Comparison of ENCODE assay signal across 19 cellular contexts in the genomic region with DNA sequence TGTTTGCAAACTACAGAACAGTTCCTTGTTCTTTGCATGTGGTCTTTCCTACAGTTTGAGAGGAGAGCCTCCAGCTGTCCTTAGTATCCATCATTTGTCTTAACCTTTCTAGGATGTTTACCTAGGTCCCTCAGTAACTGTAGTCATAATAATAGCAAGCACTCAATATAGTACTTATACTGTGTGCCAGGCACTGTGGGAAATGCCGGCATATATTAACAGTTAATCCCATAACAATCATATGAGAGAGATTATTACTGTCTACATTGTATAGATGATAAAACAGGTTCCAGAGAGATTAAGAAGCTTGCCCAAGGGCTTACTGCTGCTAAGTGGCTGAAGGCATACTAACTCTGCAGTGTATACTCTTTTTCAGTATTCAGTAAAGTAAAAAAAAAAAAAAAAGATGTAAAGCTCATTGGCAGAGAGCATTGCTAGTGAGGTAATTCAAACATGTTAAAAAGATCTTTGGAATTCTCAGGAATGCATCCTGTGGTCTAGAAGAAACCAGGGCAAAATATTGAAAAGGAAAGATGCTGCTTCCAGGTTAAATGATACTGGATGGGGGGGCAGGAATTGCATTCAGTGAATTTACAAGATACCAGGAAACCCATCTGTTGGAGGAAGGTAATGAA.
DNase-seq lines count a peak whose midpoint lies in the region; ATAC-seq and TF ChIP-seq lines count a peak whose summit lies in the region.
"Had no signal": no experiment of that assay in that cellular context is flagged by ENCODE, and none has a peak within 500 bp of the region (broad histone marks: within the 10 kb centered on the region; RNA-seq: fewer than 3 reads in every experiment).

No MANE protein-coding gene starts in this region.

- H3K9me3 ChIP-seq in MM.1S (replicated peaks; ENCODE audit: insufficient read depth, low read length), result no peaks in the 10 kb centered on the region
- H3K9me3 ChIP-seq: neutrophil, testis had no signal

- ATAC-seq in GM21717 (IDR thresholded peaks at IDR 0.05; ENCODE audit: unreplicated experiment), result no peak

- H3K79me2 ChIP-seq in MM.1S (ENCODE audit: low read length), result peaks cover 32% of the 10 kb centered on the region

- H3K36me3 ChIP-seq in MM.1S (replicated peaks; ENCODE audit: insufficient read depth, low read length), result no peaks in the 10 kb centered on the region
- H3K36me3 ChIP-seq: neutrophil had no signal

- no peaks in the 10 kb centered on the region for H3K9me2 ChIP-seq in MM.1S (replicated peaks; ENCODE audit: insufficient read depth, low read length)

- H3K4me3 ChIP-seq in MM.1S (ENCODE audit: low read length) (no peak overlapping the region), dorsolateral prefrontal cortex (no peak overlapping the region), retinal pigment epithelial cell (ENCODE audit: low read length) (no peak overlapping the region)
- H3K4me3 ChIP-seq: coronary artery, testis had no signal

- H3K27me3 ChIP-seq in MM.1S (replicated peaks; ENCODE audit: insufficient read depth, low read length), result no peaks in the 10 kb centered on the region
- no peaks in the 10 kb centered on the region for H3K27me3 ChIP-seq in dorsolateral prefrontal cortex
- H3K27me3 ChIP-seq: neutrophil, testis had no signal

- H3K4me1 ChIP-seq in MM.1S (ENCODE audit: low read length), result peaks cover 60% of the 10 kb centered on the region

- TF ChIP-seq CTCF in MM.1S (IDR thresholded peaks at IDR 0.05; ENCODE audit: low read length) (no peak), dorsolateral prefrontal cortex (IDR thresholded peaks at IDR 0.05 in 54 of 56, conservative IDR thresholded peaks at IDR 0.05 in 2 of 56; ENCODE audit: low read depth in 1 of 56, partially characterized antibody in 56 of 56) (no peak), retinal pigment epithelial cell (conservative IDR thresholded peaks at IDR 0.05; ENCODE audit: low read depth, low read length) (no peak)

- peak overlapping the region; percentile 12; the same call in 1 of the 2 replicates for H3K9ac ChIP-seq in MM.1S (ENCODE audit: low read length)

- peaks cover 37% of the 10 kb centered on the region for H3F3A ChIP-seq in MM.1S (ENCODE audit: insufficient read depth, low read length)

- no peaks in the 10 kb centered on the region for H4K20me1 ChIP-seq in MM.1S (ENCODE audit: insufficient read depth, low read length)

- intact Hi-C loops in dorsolateral prefrontal cortex (cut with DNase I), result loop anchor here in 1 of 2 donors (10.0 kb wide), 1 partner anchor 176 kb away; no protein-coding TSS in a partner anchor

- DNase-seq in DMS53 (lab: John Stamatoyannopoulos, UW), result peak; percentile 8
- no peak for DNase-seq in DMS53 treated with DMSO at 0.1 percent for 48 hours (lab: John Stamatoyannopoulos, UW; ENCODE audit: unreplicated experiment)
- no peak for DNase-seq in MM.1S
- DNase-seq in dorsolateral prefrontal cortex, result no peak
- peak; percentile 91 for DNase-seq in retinal pigment epithelial cell (ENCODE audit: low read depth)
- DNase-seq in iPS-NIHi7 (ENCODE audit: extremely low spot score), result no peak
- DNase-seq in SW 1271 (lab: John Stamatoyannopoulos, UW), result no peak
- DNase-seq: activated B cell treated with CpG ODN at 0.5 μM for 24 hours; activated CD8-positive, alpha-beta memory T cell treated with anti-CD3 and anti-CD28 coated beads for 24 hours; activated effector memory CD4-positive, alpha-beta T cell treated with anti-CD3 and anti-CD28 coated beads, Interleukin-2, amount 50 U/mL, for 16 hours; amygdala; NCI-H1105; stimulated activated CD4-positive, alpha-beta T cell treated with anti-CD3 and anti-CD28 coated beads, Interleukin-4, amount 100 ng/mL, for 24 hours; stimulated activated CD8-positive, alpha-beta memory T cell treated with anti-CD3 and anti-CD28 coated beads, Interleukin-4, amount 100 ng/mL, for 48 hours; testis had no signal

- peak overlapping the region; percentile 14; the same call in 1 of the 2 replicates for H3K4me2 ChIP-seq in MM.1S (ENCODE audit: low read depth, low read length)

- no peak overlapping the region for H2AFZ ChIP-seq in MM.1S (ENCODE audit: low read length)

- H3K27ac ChIP-seq in MM.1S (ENCODE audit: low read length) (peak overlapping the region; percentile 94), dorsolateral prefrontal cortex (peak overlapping the region in 30 of 59 donors; percentile 4 to 61 (median 24))
- H3K27ac ChIP-seq: 22Rv1, neutrophil, testis had no signal

Comparison
In these comparisons a context has a peak if more than half of its experiments do, and no peak if none do; other contexts are left out.
1. DNase-seq: peak in DMS53 (single experiment) and retinal pigment epithelial cell (single experiment); none in DMS53 treated with DMSO at 0.1 percent for 48 hours (single experiment), MM.1S (single experiment), dorsolateral prefrontal cortex (0 of 10), iPS-NIHi7 (single experiment) and SW 1271 (0 of 2).